In the genomic region with DNA sequence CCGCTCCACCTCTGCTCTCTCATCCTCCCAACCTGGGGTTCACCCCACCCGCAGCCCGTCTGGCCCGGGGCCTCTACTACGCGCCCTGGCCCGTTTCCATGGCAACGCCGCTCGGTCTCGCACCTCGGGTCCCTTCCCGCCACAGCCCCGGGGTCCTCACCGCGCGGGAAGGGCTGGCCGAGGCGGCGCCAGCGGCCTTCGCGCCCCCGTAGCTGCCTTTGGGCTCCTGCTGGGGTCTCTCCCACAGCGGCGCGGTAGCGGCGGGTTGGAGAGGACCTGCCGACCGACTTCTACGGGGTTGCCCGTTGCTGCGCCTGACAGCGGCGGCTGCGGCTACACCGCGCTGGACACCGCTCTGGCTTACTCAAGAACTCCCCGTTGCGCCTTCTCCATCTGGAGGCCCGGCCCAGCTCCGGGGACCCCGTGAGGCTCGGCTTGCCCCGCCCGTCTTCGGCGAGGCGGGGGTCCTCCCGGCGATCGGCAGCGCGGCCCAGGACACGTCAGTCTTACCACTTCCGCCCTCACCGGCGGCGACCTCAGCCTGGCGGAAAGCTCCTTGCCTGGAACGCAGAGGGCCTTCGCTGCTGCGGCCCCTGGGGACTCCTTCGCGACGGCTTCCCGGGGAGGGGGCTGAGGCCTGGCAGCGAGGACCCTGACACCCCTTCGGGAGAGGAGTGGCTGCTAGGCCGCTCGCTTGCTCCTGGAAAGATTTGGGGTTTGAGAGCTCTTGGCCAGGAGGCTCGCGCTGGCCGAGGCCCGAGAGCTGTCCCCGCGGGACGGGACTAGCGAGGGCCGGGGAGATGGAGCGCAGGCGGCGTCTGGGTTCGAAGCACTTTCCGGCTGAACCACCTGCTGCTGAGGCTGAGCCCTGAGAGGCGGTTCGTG, we compare ENCODE assay signal across 1 cellular context.
TF ChIP-seq lines count a peak whose summit lies in the region.

Gene TM9SF1, minus strand, starts transcription at position 256 of the 885 bp plus-strand sequence. CDS start 422 bp downstream, outside the sequence.

TF ChIP-seq in HepG2, 621 proteins besides CTCF, POLR2A, EP300 and RAD21 (continued from another document and continues in another):
- TF ChIP-seq, protein P1, sequence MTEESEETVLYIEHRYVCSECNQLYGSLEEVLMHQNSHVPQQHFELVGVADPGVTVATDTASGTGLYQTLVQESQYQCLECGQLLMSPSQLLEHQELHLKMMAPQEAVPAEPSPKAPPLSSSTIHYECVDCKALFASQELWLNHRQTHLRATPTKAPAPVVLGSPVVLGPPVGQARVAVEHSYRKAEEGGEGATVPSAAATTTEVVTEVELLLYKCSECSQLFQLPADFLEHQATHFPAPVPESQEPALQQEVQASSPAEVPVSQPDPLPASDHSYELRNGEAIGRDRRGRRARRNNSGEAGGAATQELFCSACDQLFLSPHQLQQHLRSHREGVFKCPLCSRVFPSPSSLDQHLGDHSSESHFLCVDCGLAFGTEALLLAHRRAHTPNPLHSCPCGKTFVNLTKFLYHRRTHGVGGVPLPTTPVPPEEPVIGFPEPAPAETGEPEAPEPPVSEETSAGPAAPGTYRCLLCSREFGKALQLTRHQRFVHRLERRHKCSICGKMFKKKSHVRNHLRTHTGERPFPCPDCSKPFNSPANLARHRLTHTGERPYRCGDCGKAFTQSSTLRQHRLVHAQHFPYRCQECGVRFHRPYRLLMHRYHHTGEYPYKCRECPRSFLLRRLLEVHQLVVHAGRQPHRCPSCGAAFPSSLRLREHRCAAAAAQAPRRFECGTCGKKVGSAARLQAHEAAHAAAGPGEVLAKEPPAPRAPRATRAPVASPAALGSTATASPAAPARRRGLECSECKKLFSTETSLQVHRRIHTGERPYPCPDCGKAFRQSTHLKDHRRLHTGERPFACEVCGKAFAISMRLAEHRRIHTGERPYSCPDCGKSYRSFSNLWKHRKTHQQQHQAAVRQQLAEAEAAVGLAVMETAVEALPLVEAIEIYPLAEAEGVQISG (CRISPR knock-in tag; IDR thresholded peaks at IDR 0.05) = peak; percentile 98
- TF ChIP-seq POLR2AphosphoS2 (IDR thresholded peaks at IDR 0.05; ENCODE audit: low read depth, low read length) (no peak; the same call in 1 of the 2 replicates), CENPBD1 (CRISPR knock-in tag; IDR thresholded peaks at IDR 0.05; ENCODE audit: borderline replicate concordance, low read depth) (no peak), KDM3A (CRISPR knock-in tag; IDR thresholded peaks at IDR 0.05; ENCODE audit: low read depth) (peak; percentile 97), SIN3B (IDR thresholded peaks at IDR 0.05; ENCODE audit: low read length) (peak; percentile 79), MTA1 (CRISPR knock-in tag; IDR thresholded peaks at IDR 0.05; ENCODE audit: borderline replicate concordance) (peak; percentile 87; the same call in 1 of the 2 replicates), ZNF550 (CRISPR knock-in tag; IDR thresholded peaks at IDR 0.05; ENCODE audit: borderline replicate concordance) (peak; percentile 97), RFXAP (CRISPR knock-in tag; IDR thresholded peaks at IDR 0.05; ENCODE audit: borderline replicate concordance) (peak; percentile 93), NR2C2 (CRISPR knock-in tag; IDR thresholded peaks at IDR 0.05; ENCODE audit: borderline replicate concordance) (peak; percentile 96), FOXP1 (IDR thresholded peaks at IDR 0.05) (no peak), FOXP1 (CRISPR knock-in tag; IDR thresholded peaks at IDR 0.05) (peak; percentile 43), SOX13 (IDR thresholded peaks at IDR 0.05) (0 out of 2 replicates have a peak, but pooled peaks have one; percentile 4), SOX13 (CRISPR knock-in tag; conservative IDR thresholded peaks at IDR 0.05 in 1 of 2, IDR thresholded peaks at IDR 0.05 in 1 of 2) (peak in 1 of 2 experiments; percentile 55; a peak in 3 of 4 replicates), ZSCAN31 (CRISPR knock-in tag; IDR thresholded peaks at IDR 0.05; ENCODE audit: low read depth) (peak; percentile 100), SNAPC4 (CRISPR knock-in tag; IDR thresholded peaks at IDR 0.05) (peak; percentile 91), CCAR2 (optimal IDR thresholded peaks at IDR 0.05; ENCODE audit: low read depth, low read length) (peak; percentile 53), ZEB1 (IDR thresholded peaks at IDR 0.05; ENCODE audit: insufficient replicate concordance, low read depth) (no peak), ZNF20 (CRISPR knock-in tag; IDR thresholded peaks at IDR 0.05) (peak; percentile 95; the same call in 1 of the 2 replicates), TCF7L2 (IDR thresholded peaks at IDR 0.05; ENCODE audit: low read depth, low read length) (no peak), ZNF329 (CRISPR knock-in tag; IDR thresholded peaks at IDR 0.05; ENCODE audit: low read depth) (peak; percentile 92), LRRFIP1 (CRISPR knock-in tag; conservative IDR thresholded peaks at IDR 0.05) (0 out of 2 replicates have a peak, but pooled peaks have one; percentile 34), ZNF205 (CRISPR knock-in tag; IDR thresholded peaks at IDR 0.05) (peak; percentile 93), JARID2 (CRISPR knock-in tag; IDR thresholded peaks at IDR 0.05; ENCODE audit: insufficient replicate concordance) (peak; percentile 99), EHMT2 (IDR thresholded peaks at IDR 0.05; ENCODE audit: borderline replicate concordance, low read depth, low read length) (no peak), ZBTB21 (CRISPR knock-in tag; IDR thresholded peaks at IDR 0.05) (0 out of 2 replicates have a peak, but pooled peaks have one; percentile 64), TFAP4 (IDR thresholded peaks at IDR 0.05; ENCODE audit: borderline replicate concordance, low read depth) (peak; percentile 66; the same call in 1 of the 2 replicates), MAFG (CRISPR knock-in tag; IDR thresholded peaks at IDR 0.05) (peak; percentile 71; the same call in 1 of the 2 replicates), NFIC (IDR thresholded peaks at IDR 0.05; ENCODE audit: low read length) (no peak), ZNF724P (CRISPR knock-in tag; IDR thresholded peaks at IDR 0.05; ENCODE audit: borderline replicate concordance) (peak; percentile 77; the same call in 1 of the 2 replicates), ZNF12 (CRISPR knock-in tag; IDR thresholded peaks at IDR 0.05) (peak; percentile 77), ZNF572 (CRISPR knock-in tag; IDR thresholded peaks at IDR 0.05) (peak; percentile 87), MAZ (IDR thresholded peaks at IDR 0.05; ENCODE audit: borderline replicate concordance, low read depth, low read length) (peak; percentile 90), MAZ (CRISPR knock-in tag; IDR thresholded peaks at IDR 0.05; ENCODE audit: low read depth) (peak; percentile 100), KLF11 (CRISPR knock-in tag; IDR thresholded peaks at IDR 0.05) (peak; percentile 94)
- TF ChIP-seq, protein P2, sequence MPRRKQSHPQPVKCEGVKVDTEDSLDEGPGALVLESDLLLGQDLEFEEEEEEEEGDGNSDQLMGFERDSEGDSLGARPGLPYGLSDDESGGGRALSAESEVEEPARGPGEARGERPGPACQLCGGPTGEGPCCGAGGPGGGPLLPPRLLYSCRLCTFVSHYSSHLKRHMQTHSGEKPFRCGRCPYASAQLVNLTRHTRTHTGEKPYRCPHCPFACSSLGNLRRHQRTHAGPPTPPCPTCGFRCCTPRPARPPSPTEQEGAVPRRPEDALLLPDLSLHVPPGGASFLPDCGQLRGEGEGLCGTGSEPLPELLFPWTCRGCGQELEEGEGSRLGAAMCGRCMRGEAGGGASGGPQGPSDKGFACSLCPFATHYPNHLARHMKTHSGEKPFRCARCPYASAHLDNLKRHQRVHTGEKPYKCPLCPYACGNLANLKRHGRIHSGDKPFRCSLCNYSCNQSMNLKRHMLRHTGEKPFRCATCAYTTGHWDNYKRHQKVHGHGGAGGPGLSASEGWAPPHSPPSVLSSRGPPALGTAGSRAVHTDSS (CRISPR knock-in tag; conservative IDR thresholded peaks at IDR 0.05) = peak; percentile 20; the same call in 1 of the 2 replicates
- TF ChIP-seq, protein P3, sequence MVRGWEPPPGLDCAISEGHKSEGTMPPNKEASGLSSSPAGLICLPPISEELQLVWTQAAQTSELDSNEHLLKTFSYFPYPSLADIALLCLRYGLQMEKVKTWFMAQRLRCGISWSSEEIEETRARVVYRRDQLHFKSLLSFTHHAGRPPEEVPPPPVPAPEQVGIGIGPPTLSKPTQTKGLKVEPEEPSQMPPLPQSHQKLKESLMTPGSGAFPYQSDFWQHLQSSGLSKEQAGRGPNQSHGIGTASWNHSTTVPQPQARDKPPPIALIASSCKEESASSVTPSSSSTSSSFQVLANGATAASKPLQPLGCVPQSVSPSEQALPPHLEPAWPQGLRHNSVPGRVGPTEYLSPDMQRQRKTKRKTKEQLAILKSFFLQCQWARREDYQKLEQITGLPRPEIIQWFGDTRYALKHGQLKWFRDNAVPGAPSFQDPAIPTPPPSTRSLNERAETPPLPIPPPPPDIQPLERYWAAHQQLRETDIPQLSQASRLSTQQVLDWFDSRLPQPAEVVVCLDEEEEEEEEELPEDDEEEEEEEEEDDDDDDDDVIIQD (CRISPR knock-in tag; IDR thresholded peaks at IDR 0.05; ENCODE audit: low read depth) = 0 out of 2 replicates have a peak, but pooled peaks have one; percentile 66
- TF ChIP-seq, protein P4, sequence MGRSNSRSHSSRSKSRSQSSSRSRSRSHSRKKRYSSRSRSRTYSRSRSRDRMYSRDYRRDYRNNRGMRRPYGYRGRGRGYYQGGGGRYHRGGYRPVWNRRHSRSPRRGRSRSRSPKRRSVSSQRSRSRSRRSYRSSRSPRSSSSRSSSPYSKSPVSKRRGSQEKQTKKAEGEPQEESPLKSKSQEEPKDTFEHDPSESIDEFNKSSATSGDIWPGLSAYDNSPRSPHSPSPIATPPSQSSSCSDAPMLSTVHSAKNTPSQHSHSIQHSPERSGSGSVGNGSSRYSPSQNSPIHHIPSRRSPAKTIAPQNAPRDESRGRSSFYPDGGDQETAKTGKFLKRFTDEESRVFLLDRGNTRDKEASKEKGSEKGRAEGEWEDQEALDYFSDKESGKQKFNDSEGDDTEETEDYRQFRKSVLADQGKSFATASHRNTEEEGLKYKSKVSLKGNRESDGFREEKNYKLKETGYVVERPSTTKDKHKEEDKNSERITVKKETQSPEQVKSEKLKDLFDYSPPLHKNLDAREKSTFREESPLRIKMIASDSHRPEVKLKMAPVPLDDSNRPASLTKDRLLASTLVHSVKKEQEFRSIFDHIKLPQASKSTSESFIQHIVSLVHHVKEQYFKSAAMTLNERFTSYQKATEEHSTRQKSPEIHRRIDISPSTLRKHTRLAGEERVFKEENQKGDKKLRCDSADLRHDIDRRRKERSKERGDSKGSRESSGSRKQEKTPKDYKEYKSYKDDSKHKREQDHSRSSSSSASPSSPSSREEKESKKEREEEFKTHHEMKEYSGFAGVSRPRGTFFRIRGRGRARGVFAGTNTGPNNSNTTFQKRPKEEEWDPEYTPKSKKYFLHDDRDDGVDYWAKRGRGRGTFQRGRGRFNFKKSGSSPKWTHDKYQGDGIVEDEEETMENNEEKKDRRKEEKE (IDR thresholded peaks at IDR 0.05) = no peak
